16 cellular contexts compared by ENCODE assay signal in the genomic region with DNA sequence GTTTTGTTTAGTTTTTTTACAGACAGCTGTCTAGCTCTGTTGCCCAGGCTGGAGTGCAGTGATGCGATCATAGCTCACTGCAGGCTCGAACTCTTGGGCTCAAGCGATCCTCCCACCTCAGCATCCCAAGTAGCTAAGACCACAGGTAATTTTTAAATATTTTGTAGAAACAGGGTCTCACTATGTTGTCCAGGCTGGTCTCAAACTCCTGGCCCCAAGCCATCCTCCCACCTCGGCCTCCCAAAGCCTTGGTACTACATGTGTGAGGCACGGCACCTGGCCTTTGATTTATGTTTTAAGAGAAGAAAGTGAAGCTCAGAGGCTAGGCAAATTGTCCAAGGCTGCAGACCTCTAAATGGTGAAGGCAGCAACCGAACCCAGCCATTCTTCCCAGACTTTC.
DNase-seq lines count a peak whose midpoint lies in the region; ATAC-seq, FAIRE-seq and TF ChIP-seq lines count a peak whose summit lies in the region.
"Had no signal": no experiment of that assay in that cellular context is flagged by ENCODE, and none has a peak within 500 bp of the region (broad histone marks: within the 10 kb centered on the region; RNA-seq: fewer than 3 reads in every experiment).

No MANE protein-coding gene starts in this region.

- peaks cover 25% of the 10 kb centered on the region for H3K4me1 Mint-ChIP-seq in astrocyte (ENCODE audit: low read depth, unreplicated experiment)
- H3K4me1 Mint-ChIP-seq: stimulated activated memory B cell treated with anti-CD40 and anti-IgM and Interleukin-4, amounts not matched to agents 10 μg/mL and 1 μg/mL and 100 μg/mL, for 72 hours had no signal

- H3K79me2 ChIP-seq in SK-N-SH (ENCODE audit: insufficient read depth) (peaks cover 75% of the 10 kb centered on the region), astrocyte (ENCODE audit: insufficient read depth, low read length) (peaks cover 74% of the 10 kb centered on the region)

- peaks cover 8% of the 10 kb centered on the region for H3K36me3 Mint-ChIP-seq in astrocyte (ENCODE audit: low read depth, unreplicated experiment)
- H3K36me3 Mint-ChIP-seq: stimulated activated memory B cell treated with anti-CD40 and anti-IgM and Interleukin-4, amounts not matched to agents 10 μg/mL and 1 μg/mL and 100 μg/mL, for 72 hours had no signal

- no peak for TF ChIP-seq EP300 in SK-N-SH (IDR thresholded peaks at IDR 0.05; ENCODE audit: borderline replicate concordance in 1 of 2, low read depth in 1 of 2, low read length in 1 of 2)

- TF ChIP-seq POLR2A in thyroid gland (IDR thresholded peaks at IDR 0.05): no peak

- H3K4me3 Mint-ChIP-seq in astrocyte (ENCODE audit: unreplicated experiment): peak overlapping the region; percentile 58
- H3K4me3 Mint-ChIP-seq: stimulated activated memory B cell treated with anti-CD40 and anti-IgM and Interleukin-4, amounts not matched to agents 10 μg/mL and 1 μg/mL and 100 μg/mL, for 72 hours had no signal

- H3K36me3 ChIP-seq in SK-N-SH (replicated peaks in 1 of 2; ENCODE audit: control insufficient read depth in 1 of 2, insufficient read depth in 2 of 2, low read length in 1 of 2) (peaks cover 0 to 23% of the 10 kb centered on the region in 2 experiments), astrocyte (ENCODE audit: insufficient read depth, low read length) (no peaks in the 10 kb centered on the region), muscle layer of duodenum (ENCODE audit: control insufficient read depth in 1 of 2, insufficient read depth in 2 of 2, low read length in 2 of 2) (no peaks in the 10 kb centered on the region), thyroid gland (peaks cover 0 to 3% of the 10 kb centered on the region in 2 donors)

- H3K27ac ChIP-seq in SK-N-SH (ENCODE audit: low read depth in 2 of 2, low read length in 1 of 2) (no peak overlapping the region), astrocyte (ENCODE audit: low read depth, low read length) (no peak overlapping the region), muscle layer of duodenum (ENCODE audit: low read length) (peak overlapping the region; percentile 84), thyroid gland (peak overlapping the region; percentile 87 to 99 (median 97))
- H3K27ac ChIP-seq: 22Rv1 had no signal

- peaks cover 18 to 19% of the 10 kb centered on the region in 2 experiments; a peak in 2 of 4 replicates for H3K4me1 ChIP-seq in SK-N-SH (ENCODE audit: control insufficient read depth in 1 of 2, insufficient read depth in 2 of 2, low read depth in 1 of 2, low read length in 1 of 2)
- peaks cover 20% of the 10 kb centered on the region for H3K4me1 ChIP-seq in astrocyte (ENCODE audit: insufficient read depth, low read length)
- H3K4me1 ChIP-seq in muscle layer of duodenum (ENCODE audit: control insufficient read depth in 1 of 2, insufficient read depth in 2 of 2, low read length in 2 of 2): peaks cover 0 to 12% of the 10 kb centered on the region in 2 donors
- peaks cover 41 to 48% of the 10 kb centered on the region in 2 donors for H3K4me1 ChIP-seq in thyroid gland

- H3K4me3 ChIP-seq in SK-N-SH (ENCODE audit: low read depth in 2 of 2, low read length in 1 of 2): peak overlapping the region; percentile 81 to 89; a peak in 3 of 4 replicates
- H3K4me3 ChIP-seq in astrocyte (ENCODE audit: insufficient read depth, low read depth, low read length): peak overlapping the region; percentile 79
- peak overlapping the region; percentile 72 to 94 for H3K4me3 ChIP-seq in muscle layer of duodenum (ENCODE audit: low read depth in 1 of 2, low read length in 2 of 2)
- no peak overlapping the region for H3K4me3 ChIP-seq in thyroid gland (replicated peaks in 1 of 3)

- POLR2A ChIA-PET in SK-N-SH (lab: Yijun Ruan, JAX): no interaction called here

- peaks cover 2% of the 10 kb centered on the region for H3K9me3 Mint-ChIP-seq in astrocyte (ENCODE audit: unreplicated experiment)
- H3K9me3 Mint-ChIP-seq: central memory CD8-positive, alpha-beta T cell had no signal

- no peak for FAIRE-seq in astrocyte (lab: Jason Lieb, UNC)
- FAIRE-seq: D721Med, TTC549 had no signal

- ATAC-seq in SK-N-SH treated with all-trans-retinoic acid at 6 μM for 48 hours (no peak), GM21423 (IDR thresholded peaks at IDR 0.05; ENCODE audit: unreplicated experiment) (no peak), Right ventricle myocardium inferior (no peak)
- ATAC-seq: stimulated activated memory B cell treated with anti-CD40 and anti-IgM and Interleukin-4, amounts not matched to agents 10 μg/mL and 1 μg/mL and 100 μg/mL, for 72 hours had no signal

- H3K27me3 Mint-ChIP-seq in astrocyte (ENCODE audit: low read depth, unreplicated experiment): peaks cover under 1% of the 10 kb centered on the region

- H3K4me2 ChIP-seq in SK-N-SH: peak overlapping the region; percentile 96
- peak overlapping the region; percentile 96 for H3K4me2 ChIP-seq in astrocyte (ENCODE audit: low read length)

- H3K27me3 ChIP-seq in SK-N-SH (ENCODE audit: insufficient read depth) (no peaks in the 10 kb centered on the region), astrocyte (ENCODE audit: insufficient read depth, low read length) (no peaks in the 10 kb centered on the region), muscle layer of duodenum (ENCODE audit: low read depth, low read length) (no peaks in the 10 kb centered on the region), thyroid gland (no peaks in the 10 kb centered on the region)

- DNase-seq in SK-N-SH (no peak), astrocyte (ENCODE audit: low read depth) (no peak), thyroid gland (no peak), hippocampal formation (lab: John Stamatoyannopoulos, UW) (no peak), Right ventricle myocardium inferior (ENCODE audit: missing footprints) (no peak)
- DNase-seq: NCI-H187; NCI-H526; stimulated activated CD4-positive, alpha-beta T cell treated with anti-CD3 and anti-CD28 coated beads, Interleukin-4, amount 100 ng/mL, for 24 hours had no signal

- peaks cover 53% of the 10 kb centered on the region for H4K20me1 ChIP-seq in SK-N-SH (ENCODE audit: insufficient read depth)
- peaks cover 55% of the 10 kb centered on the region for H4K20me1 ChIP-seq in astrocyte (ENCODE audit: insufficient read depth, low read length)

- H2AFZ ChIP-seq in SK-N-SH (ENCODE audit: low read depth) (no peak overlapping the region), astrocyte (ENCODE audit: low read depth, low read length) (no peak overlapping the region)

- TF ChIP-seq RAD21 in SK-N-SH (IDR thresholded peaks at IDR 0.05; ENCODE audit: low read length): no peak

- H3K9me2 ChIP-seq in SK-N-SH: no peaks in the 10 kb centered on the region

- no peak for TF ChIP-seq CTCF in SK-N-SH (IDR thresholded peaks at IDR 0.05)
- no peak for TF ChIP-seq CTCF in astrocyte (IDR thresholded peaks at IDR 0.05; ENCODE audit: insufficient read depth, low read depth, low read length)
- TF ChIP-seq CTCF in thyroid gland (IDR thresholded peaks at IDR 0.05): no peak

- 85% methylated on average over 6 of the region's 6 CpGs for WGBS in SK-N-SH (ENCODE audit: low lambda C conversion rate)
- 77 to 83% methylated on average over 6 of the region's 6 CpGs for WGBS in thyroid gland, 2 donors

- intact Hi-C loops in thyroid gland (cut with DNase I): loop anchor here (10.0 kb wide), 2 partner anchors 99 to 139 kb away; a partner anchor contains a TSS
- intact Hi-C loops in Right ventricle myocardium inferior (cut with DNase I): loop anchor here (10.0 kb wide), 1 partner anchor 211 kb away; no protein-coding TSS in a partner anchor

- H3K9ac ChIP-seq in SK-N-SH (no peak overlapping the region), astrocyte (ENCODE audit: low read length) (peak overlapping the region; percentile 88)

- H3K27ac Mint-ChIP-seq in astrocyte (ENCODE audit: unreplicated experiment): no peak overlapping the region
- H3K27ac Mint-ChIP-seq: stimulated activated memory B cell treated with anti-CD40 and anti-IgM and Interleukin-4, amounts not matched to agents 10 μg/mL and 1 μg/mL and 100 μg/mL, for 72 hours had no signal

- peaks cover under 1% of the 10 kb centered on the region for H3F3A ChIP-seq in SK-N-SH (replicated peaks; ENCODE audit: insufficient read depth)

- CTCF ChIA-PET in SK-N-SH (lab: Yijun Ruan, JAX): interaction anchor here (0.6 to 1.1 kb wide), 2 partner anchors 16 to 40 kb away, joined by 3 to 5 read pairs; no protein-coding TSS in a partner anchor

- H3K9me3 ChIP-seq in SK-N-SH (no peaks in the 10 kb centered on the region), astrocyte (ENCODE audit: insufficient read depth, low read depth, low read length) (no peaks in the 10 kb centered on the region), muscle layer of duodenum (ENCODE audit: control insufficient read depth in 1 of 2, low read length in 2 of 2) (no peaks in the 10 kb centered on the region), thyroid gland (no peaks in the 10 kb centered on the region)

TF ChIP-seq in SK-N-SH, 30 proteins besides CTCF, POLR2A, EP300 and RAD21 (continues in another document):
- TF ChIP-seq ELF1 (IDR thresholded peaks at IDR 0.05) (no peak), CHD2 (IDR thresholded peaks at IDR 0.05; ENCODE audit: low read length, partially characterized antibody) (no peak), NRF1 (IDR thresholded peaks at IDR 0.05; ENCODE audit: low read depth, low read length) (no peak), SIN3A (IDR thresholded peaks at IDR 0.05; ENCODE audit: borderline replicate concordance, low read depth, low read length) (no peak), FOXJ3 (CRISPR knock-in tag; IDR thresholded peaks at IDR 0.05) (no peak), RXRA (IDR thresholded peaks at IDR 0.05; ENCODE audit: borderline replicate concordance, low read depth) (no peak)

TF ChIP-seq in SK-N-SH treated with all-trans-retinoic acid at 6 μM for 48 hours, 23 proteins besides CTCF, POLR2A, EP300 and RAD21:
- TF ChIP-seq ZFP30 (CRISPR knock-in tag; IDR thresholded peaks at IDR 0.05) (no peak), BACH2 (CRISPR knock-in tag; IDR thresholded peaks at IDR 0.05; ENCODE audit: borderline replicate concordance) (no peak), ISL1 (CRISPR knock-in tag; IDR thresholded peaks at IDR 0.05) (no peak), OSR1 (CRISPR knock-in tag; IDR thresholded peaks at IDR 0.05) (no peak), ZNF70 (CRISPR knock-in tag; IDR thresholded peaks at IDR 0.05) (no peak), PPARA (CRISPR knock-in tag; IDR thresholded peaks at IDR 0.05; ENCODE audit: borderline replicate concordance) (no peak)

Comparison
In these comparisons a context has a peak if more than half of its experiments do, and no peak if none do; other contexts are left out.
1. H3K27ac ChIP-seq: peak in muscle layer of duodenum (single experiment) and thyroid gland (3 of 3); none in SK-N-SH (0 of 2) and astrocyte (single experiment).
2. H3K4me3 ChIP-seq: peak in SK-N-SH (2 of 2), astrocyte (single experiment) and muscle layer of duodenum (2 of 2); none in thyroid gland (0 of 3).